Comparison of ENCODE assay signal across 18 cellular contexts in genomic region chr12:88737838-88738472, GRCh38.
A peak's percentile ranks its signal among the peaks of the same experiment; 100 is the strongest.
DNase-seq lines count a peak whose midpoint lies in the region; ATAC-seq, FAIRE-seq and TF ChIP-seq lines count a peak whose summit lies in the region.
"Had no signal": no experiment of that assay in that cellular context is flagged by ENCODE, and none has a peak within 500 bp of the region (broad histone marks: within the 10 kb centered on the region; RNA-seq: fewer than 3 reads in every experiment).

No MANE protein-coding gene starts in this region.

- intact Hi-C loops in Calu3 (cut with micrococcal nuclease; ENCODE audit: unreplicated experiment): loop anchor here (1.0 to 5.0 kb wide), 6 partner anchors 80 to 255 kb away; no protein-coding TSS in a partner anchor

- CTCF ChIA-PET in Calu3 (lab: Charles Lee): interaction anchor here (0.7 to 1.1 kb wide), 5 partner anchors 9 to 897 kb away, joined by 3 to 5 read pairs (median 3); no protein-coding TSS in a partner anchor

- DNase-seq in Calu3 (peak; percentile 24), lung (ENCODE audit: low spot score) (no peak), upper lobe of left lung (peak in 1 of 2 donors; percentile 24), UCSD-AML1 (lab: John Stamatoyannopoulos, UW; ENCODE audit: unreplicated experiment) (no peak), NCI-H2227 treated with DMSO at 0.1 percent for 48 hours (lab: John Stamatoyannopoulos, UW) (no peak), NCI-H1092 (lab: John Stamatoyannopoulos, UW) (no peak)
- DNase-seq: CD4-positive, alpha-beta T cell; COR-L47; GM23248; NCI-H1105 treated with DMSO at 0.1 percent for 48 hours; NCI-H2029 treated with DMSO at 0.1 percent for 48 hours; NCI-H524 treated with DMSO at 0.1 percent for 48 hours; SJCRH30 had no signal

- no peaks in the 10 kb centered on the region for H3K9me3 ChIP-seq in lung (ENCODE audit: control insufficient read depth in 2 of 2, insufficient read depth in 1 of 2, low read length in 1 of 2)
- no peaks in the 10 kb centered on the region for H3K9me3 ChIP-seq in upper lobe of left lung
- H3K9me3 ChIP-seq: HAP-1, SJCRH30 had no signal

- peaks cover 3% of the 10 kb centered on the region for H3K9me3 Mint-ChIP-seq in Calu3 (ENCODE audit: low read depth, unreplicated experiment)
- H3K9me3 Mint-ChIP-seq: CD4-positive, alpha-beta T cell; IgD-negative memory B cell had no signal

- H3K4me3 ChIP-seq in lung: no peak overlapping the region
- no peak overlapping the region for H3K4me3 ChIP-seq in upper lobe of left lung
- H3K4me3 ChIP-seq: GM23248, HAP-1, SJCRH30 had no signal

- FAIRE-seq in islet of Langerhans (lab: Jason Lieb, UNC): peak; percentile 13
- FAIRE-seq: GM12891, RCC 7860 had no signal

- H3K36me3 ChIP-seq in lung (ENCODE audit: control insufficient read depth in 2 of 2, insufficient read depth in 2 of 2, low read length in 2 of 2): no peaks in the 10 kb centered on the region
- no peaks in the 10 kb centered on the region for H3K36me3 ChIP-seq in upper lobe of left lung
- H3K36me3 ChIP-seq: HAP-1, SJCRH30 had no signal

- peak overlapping the region; percentile 74 for H3K27ac Mint-ChIP-seq in Calu3 (ENCODE audit: unreplicated experiment)
- H3K27ac Mint-ChIP-seq: CD4-positive, alpha-beta T cell; IgD-negative memory B cell had no signal

- peak overlapping the region; percentile 2 for H3K4me3 Mint-ChIP-seq in Calu3 (ENCODE audit: low read depth, unreplicated experiment)
- H3K4me3 Mint-ChIP-seq: CD4-positive, alpha-beta T cell; IgD-negative memory B cell had no signal

- H3K27me3 Mint-ChIP-seq in Calu3 (ENCODE audit: unreplicated experiment): no peaks in the 10 kb centered on the region
- H3K27me3 Mint-ChIP-seq: CD4-positive, alpha-beta T cell; IgD-negative memory B cell had no signal

- H3K27ac ChIP-seq in lung (ENCODE audit: low read depth in 1 of 2, low read length in 1 of 2) (no peak overlapping the region), upper lobe of left lung (no peak overlapping the region)
- H3K27ac ChIP-seq: GM23248, SJCRH30 had no signal

- H3K36me3 Mint-ChIP-seq in Calu3 (ENCODE audit: insufficient read depth, unreplicated experiment): no peaks in the 10 kb centered on the region
- H3K36me3 Mint-ChIP-seq: IgD-negative memory B cell had no signal

- H3K4me1 ChIP-seq in lung (ENCODE audit: control insufficient read depth in 2 of 2, insufficient read depth in 2 of 2, low read length in 2 of 2): no peaks in the 10 kb centered on the region
- peaks cover 0 to 5% (median 0%) of the 10 kb centered on the region in 4 donors for H3K4me1 ChIP-seq in upper lobe of left lung
- H3K4me1 ChIP-seq: SJCRH30 had no signal

- 67 to 84% methylated on average over 8 of the region's 8 CpGs for WGBS in lung, 2 donors
- WGBS in upper lobe of left lung, 2 donors: 70 to 73% methylated on average over 8 of the region's 8 CpGs

- no TSS peak for BruUV-seq in Calu3 (replicated peaks; lab: Mats Ljungman, UMichigan)

- H3K4me1 Mint-ChIP-seq in Calu3 (ENCODE audit: low read depth, unreplicated experiment): peaks cover 39% of the 10 kb centered on the region
- H3K4me1 Mint-ChIP-seq: IgD-negative memory B cell had no signal

- TF ChIP-seq CTCF in Calu3 (IDR thresholded peaks at IDR 0.05; ENCODE audit: unreplicated experiment): no peak
- TF ChIP-seq CTCF in lung (IDR thresholded peaks at IDR 0.05; ENCODE audit: control extremely low read depth, extremely low read depth): no peak
- TF ChIP-seq CTCF in upper lobe of left lung (IDR thresholded peaks at IDR 0.05): no peak

- peak in 3 of 4 donors; percentile 39 to 86 (median 71) for TF ChIP-seq EP300 in upper lobe of left lung (IDR thresholded peaks at IDR 0.05)

- no peaks in the 10 kb centered on the region for H3K27me3 ChIP-seq in lung (ENCODE audit: control insufficient read depth, insufficient read depth)
- H3K27me3 ChIP-seq in upper lobe of left lung: no peaks in the 10 kb centered on the region
- H3K27me3 ChIP-seq: SJCRH30 had no signal

- ATAC-seq in lung (ENCODE audit: insufficient read depth, low FRiP score) (peak; percentile 78), upper lobe of left lung (ENCODE audit: low FRiP score in 2 of 2) (peak in 1 of 2 donors; percentile 34)

- TF ChIP-seq POLR2A in upper lobe of left lung (IDR thresholded peaks at IDR 0.05): no peak
